In genomic region chr9:3360245-3360644, GRCh38 we compare ENCODE assay signal across 19 cellular contexts.
DNase-seq lines count a peak whose midpoint lies in the region; ATAC-seq, FAIRE-seq and TF ChIP-seq lines count a peak whose summit lies in the region.
"Had no signal": no experiment of that assay in that cellular context is flagged by ENCODE, and none has a peak within 500 bp of the region (broad histone marks: within the 10 kb centered on the region; RNA-seq: fewer than 3 reads in every experiment).

No MANE protein-coding gene starts in this region.

- no peak for TF ChIP-seq EP300 in A549 (IDR thresholded peaks at IDR 0.05)

- ATAC-seq in A549 (no peak), body of pancreas (peak; percentile 78), pancreas (peak in 3 of 4 donors; percentile 53 to 86 (median 59))
- ATAC-seq in activated CD4-positive, alpha-beta T cell treated with anti-CD3 and anti-CD28 coated beads for 36 hours, result no peak
- ATAC-seq: CD8-positive, alpha-beta T cell had no signal

- CTCF ChIA-PET in A549 (lab: Yijun Ruan, JAX), result no interaction called here
- CTCF ChIA-PET in activated CD4-positive, alpha-beta T cell treated with anti-CD3 and anti-CD28 coated beads for 36 hours (lab: Charles Lee), result interaction anchor here (0.6 to 1.7 kb wide), 2 partner anchors 21 to 1365 kb away, joined by 3 to 4 read pairs; no protein-coding TSS in a partner anchor

- no peaks in the 10 kb centered on the region for H3K36me3 ChIP-seq in body of pancreas (replicated peaks in 1 of 2; ENCODE audit: insufficient read depth in 1 of 2, low read depth in 2 of 2)
- no peaks in the 10 kb centered on the region for H3K36me3 ChIP-seq in pancreas
- H3K36me3 ChIP-seq: BLaER1, HAP-1 had no signal

- no peak overlapping the region for H3K27ac ChIP-seq in A549
- H3K27ac ChIP-seq in body of pancreas, result peak overlapping the region in 3 of 4 donors; percentile 7 to 65 (median 53)
- H3K27ac ChIP-seq in pancreas, result peak overlapping the region in 1 of 4 donors; percentile 56
- H3K27ac ChIP-seq: BLaER1, C4-2B had no signal

- H3K4me3 Mint-ChIP-seq in activated CD4-positive, alpha-beta T cell treated with anti-CD3 and anti-CD28 coated beads for 36 hours, result no peak overlapping the region
- no peak overlapping the region for H3K4me3 Mint-ChIP-seq in activated CD4-positive, alpha-beta T cell treated with anti-CD3 and anti-CD28 coated beads, Interleukin-2, amount 10 ng/mL, durations not matched to agents 24 days and 14 days
- H3K4me3 Mint-ChIP-seq: B cell; CD4-positive, CD25-positive, alpha-beta regulatory T cell; CD8-positive, alpha-beta T cell; HFFc6 had no signal

- no peak for TF ChIP-seq POLR2A in A549 (IDR thresholded peaks at IDR 0.05; ENCODE audit: low read length)
- no peak for TF ChIP-seq POLR2A in body of pancreas (IDR thresholded peaks at IDR 0.05)

- peaks cover 17% of the 10 kb centered on the region for H3K36me3 Mint-ChIP-seq in activated CD4-positive, alpha-beta T cell treated with anti-CD3 and anti-CD28 coated beads for 36 hours (ENCODE audit: low read depth)
- H3K36me3 Mint-ChIP-seq in activated CD4-positive, alpha-beta T cell treated with anti-CD3 and anti-CD28 coated beads, Interleukin-2, amount 10 ng/mL, durations not matched to agents 24 days and 14 days (ENCODE audit: low read depth), result peaks cover 2% of the 10 kb centered on the region

- TF ChIP-seq RAD21 in A549 (conservative IDR thresholded peaks at IDR 0.05 in 1 of 2, IDR thresholded peaks at IDR 0.05 in 1 of 2), result no peak

- no peaks in the 10 kb centered on the region for H3K27me3 Mint-ChIP-seq in activated CD4-positive, alpha-beta T cell treated with anti-CD3 and anti-CD28 coated beads for 36 hours
- H3K27me3 Mint-ChIP-seq in activated CD4-positive, alpha-beta T cell treated with anti-CD3 and anti-CD28 coated beads, Interleukin-2, amount 10 ng/mL, durations not matched to agents 24 days and 14 days, result no peaks in the 10 kb centered on the region
- H3K27me3 Mint-ChIP-seq: B cell; CD4-positive, CD25-positive, alpha-beta regulatory T cell had no signal

- H3K4me3 ChIP-seq in A549, result no peak overlapping the region
- no peak overlapping the region for H3K4me3 ChIP-seq in body of pancreas
- no peak overlapping the region for H3K4me3 ChIP-seq in pancreas
- H3K4me3 ChIP-seq: BLaER1, GM12878, HAP-1 had no signal

- H3K4me1 ChIP-seq in A549 (peaks cover 12% of the 10 kb centered on the region), body of pancreas (peaks cover 33% of the 10 kb centered on the region), pancreas (peaks cover 13 to 18% (median 14%) of the 10 kb centered on the region in 3 donors)
- H3K4me1 ChIP-seq: BLaER1, Caco-2 had no signal

- H3K27ac Mint-ChIP-seq in activated CD4-positive, alpha-beta T cell treated with anti-CD3 and anti-CD28 coated beads for 36 hours, result no peak overlapping the region
- H3K27ac Mint-ChIP-seq in activated CD4-positive, alpha-beta T cell treated with anti-CD3 and anti-CD28 coated beads, Interleukin-2, amount 10 ng/mL, durations not matched to agents 24 days and 14 days, result no peak overlapping the region
- H3K27ac Mint-ChIP-seq: B cell; CD4-positive, CD25-positive, alpha-beta regulatory T cell; CD8-positive, alpha-beta T cell; HFFc6 had no signal

- H3K9me3 ChIP-seq in A549 (no peaks in the 10 kb centered on the region), body of pancreas (no peaks in the 10 kb centered on the region), pancreas (no peaks in the 10 kb centered on the region)
- H3K9me3 ChIP-seq: BLaER1, Caco-2, HAP-1 had no signal

- H3K27me3 ChIP-seq in body of pancreas, result no peaks in the 10 kb centered on the region
- no peaks in the 10 kb centered on the region for H3K27me3 ChIP-seq in pancreas
- H3K27me3 ChIP-seq: BLaER1 had no signal

- peak overlapping the region; percentile 21; the same call in 2 of the 3 replicates for H3K4me2 ChIP-seq in A549
- H3K4me2 ChIP-seq: BLaER1 had no signal

- POLR2A ChIA-PET in A549 (lab: Yijun Ruan, JAX), result no interaction called here
- POLR2A ChIA-PET in activated CD4-positive, alpha-beta T cell treated with anti-CD3 and anti-CD28 coated beads for 36 hours (lab: Charles Lee), result no interaction called here

- peaks cover 7% of the 10 kb centered on the region for H3K9me3 Mint-ChIP-seq in activated CD4-positive, alpha-beta T cell treated with anti-CD3 and anti-CD28 coated beads for 36 hours (ENCODE audit: low read depth)
- no peaks in the 10 kb centered on the region for H3K9me3 Mint-ChIP-seq in activated CD4-positive, alpha-beta T cell treated with anti-CD3 and anti-CD28 coated beads, Interleukin-2, amount 10 ng/mL, durations not matched to agents 24 days and 14 days
- H3K9me3 Mint-ChIP-seq: HFFc6 had no signal

- intact Hi-C loops in body of pancreas (cut with DNase I), result no loop called here
- intact Hi-C loops in pancreas (cut with DNase I), result no loop called here
- intact Hi-C loops in activated CD4-positive, alpha-beta T cell treated with anti-CD3 and anti-CD28 coated beads for 36 hours (cut with DNase I, micrococcal nuclease), result no loop called here
- intact Hi-C loops in activated CD4-positive, alpha-beta T cell treated with anti-CD3 and anti-CD28 coated beads, Interleukin-2, amount 10 ng/mL, durations not matched to agents 24 days and 14 days (cut with micrococcal nuclease), result no loop called here

- no peak for DNase-seq in A549 (ENCODE audit: low read depth in 1 of 2, low spot score in 1 of 2)
- DNase-seq in body of pancreas, result no peak
- no peak for DNase-seq in pancreas
- DNase-seq in activated CD4-positive, alpha-beta T cell treated with anti-CD3 and anti-CD28 coated beads for 36 hours, result no peak
- no peak for DNase-seq in T-helper 2 cell
- DNase-seq in activated CD4-positive, alpha-beta T cell treated with anti-CD3 and anti-CD28 coated beads, Interleukin-2, amount 10 ng/mL, durations not matched to agents 24 days and 14 days, result no peak
- DNase-seq: Caco-2; CD4-positive, CD25-positive, alpha-beta regulatory T cell; CD8-positive, alpha-beta T cell; DMS153; DND-41; GOT3; HFFc6 had no signal

- no peak for FAIRE-seq in A549 (lab: Jason Lieb, UNC)
- no peak for FAIRE-seq in pancreas (lab: Jason Lieb, UNC)
- FAIRE-seq: GM12878, H54 had no signal

- TF ChIP-seq CTCF in A549 (IDR thresholded peaks at IDR 0.05) (no peak), body of pancreas (IDR thresholded peaks at IDR 0.05) (no peak), pancreas (IDR thresholded peaks at IDR 0.05) (no peak)

- H3K4me1 Mint-ChIP-seq in activated CD4-positive, alpha-beta T cell treated with anti-CD3 and anti-CD28 coated beads for 36 hours, result peaks cover 2% of the 10 kb centered on the region
- peaks cover 5% of the 10 kb centered on the region for H3K4me1 Mint-ChIP-seq in activated CD4-positive, alpha-beta T cell treated with anti-CD3 and anti-CD28 coated beads, Interleukin-2, amount 10 ng/mL, durations not matched to agents 24 days and 14 days

TF ChIP-seq in A549, 52 proteins besides CTCF, POLR2A, EP300 and RAD21:
- no peak for TF ChIP-seq EHMT2 (IDR thresholded peaks at IDR 0.05; ENCODE audit: low read depth)
- no peak for TF ChIP-seq SREBF2 (IDR thresholded peaks at IDR 0.05)
- TF ChIP-seq BHLHE40 (IDR thresholded peaks at IDR 0.05; ENCODE audit: low read depth, low read length), result no peak
- TF ChIP-seq NFE2L2 (conservative IDR thresholded peaks at IDR 0.05; ENCODE audit: low read length), result no peak
- TF ChIP-seq, protein P1, sequence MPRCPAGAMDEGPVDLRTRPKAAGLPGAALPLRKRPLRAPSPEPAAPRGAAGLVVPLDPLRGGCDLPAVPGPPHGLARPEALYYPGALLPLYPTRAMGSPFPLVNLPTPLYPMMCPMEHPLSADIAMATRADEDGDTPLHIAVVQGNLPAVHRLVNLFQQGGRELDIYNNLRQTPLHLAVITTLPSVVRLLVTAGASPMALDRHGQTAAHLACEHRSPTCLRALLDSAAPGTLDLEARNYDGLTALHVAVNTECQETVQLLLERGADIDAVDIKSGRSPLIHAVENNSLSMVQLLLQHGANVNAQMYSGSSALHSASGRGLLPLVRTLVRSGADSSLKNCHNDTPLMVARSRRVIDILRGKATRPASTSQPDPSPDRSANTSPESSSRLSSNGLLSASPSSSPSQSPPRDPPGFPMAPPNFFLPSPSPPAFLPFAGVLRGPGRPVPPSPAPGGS (IDR thresholded peaks at IDR 0.05), result no peak
- TF ChIP-seq RNF2 (IDR thresholded peaks at IDR 0.05; ENCODE audit: borderline replicate concordance, low read depth), result no peak
- no peak for TF ChIP-seq TFCP2L1 (CRISPR knock-in tag; IDR thresholded peaks at IDR 0.05)
- TF ChIP-seq HEYL (CRISPR knock-in tag; IDR thresholded peaks at IDR 0.05), result no peak
- TF ChIP-seq, protein P2, sequence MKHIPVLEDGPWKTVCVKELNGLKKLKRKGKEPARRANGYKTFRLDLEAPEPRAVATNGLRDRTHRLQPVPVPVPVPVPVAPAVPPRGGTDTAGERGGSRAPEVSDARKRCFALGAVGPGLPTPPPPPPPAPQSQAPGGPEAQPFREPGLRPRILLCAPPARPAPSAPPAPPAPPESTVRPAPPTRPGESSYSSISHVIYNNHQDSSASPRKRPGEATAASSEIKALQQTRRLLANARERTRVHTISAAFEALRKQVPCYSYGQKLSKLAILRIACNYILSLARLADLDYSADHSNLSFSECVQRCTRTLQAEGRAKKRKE (CRISPR knock-in tag; IDR thresholded peaks at IDR 0.05; ENCODE audit: low read depth), result no peak
- no peak for TF ChIP-seq TP53 (CRISPR knock-in tag; IDR thresholded peaks at IDR 0.05)
- TF ChIP-seq ELK1 (IDR thresholded peaks at IDR 0.05; ENCODE audit: low read depth, low read length), result no peak
- no peak for TF ChIP-seq JUN (IDR thresholded peaks at IDR 0.05)
- TF ChIP-seq NPAS2 (CRISPR knock-in tag; IDR thresholded peaks at IDR 0.05; ENCODE audit: borderline replicate concordance), result no peak
- no peak for TF ChIP-seq CHD4 (IDR thresholded peaks at IDR 0.05; ENCODE audit: borderline replicate concordance)
TF ChIP-seq in A549: peak in this region for 0.

Comparison
In these comparisons a context has a peak if more than half of its experiments do, and no peak if none do; other contexts are left out.
1. ATAC-seq: peak in body of pancreas (single experiment) and pancreas (3 of 4); none in A549 (0 of 2) and activated CD4-positive, alpha-beta T cell treated with anti-CD3 and anti-CD28 coated beads for 36 hours (single experiment).
2. H3K27ac ChIP-seq: peak in body of pancreas (3 of 4); none in A549 (0 of 2).